In genomic region chr7:129073204-129073603, GRCh38 we compare ENCODE assay signal across 19 cellular contexts.
"Had no signal": no experiment of that assay in that cellular context is flagged by ENCODE, and none has a peak within 500 bp of the region (broad histone marks: within the 10 kb centered on the region; RNA-seq: fewer than 3 reads in every experiment).

No MANE protein-coding gene starts in this region.

- H3K4me3 ChIP-seq: heart right ventricle, ovary, prostate gland, thyroid gland had no signal

- ATAC-seq: activated CD4-positive, CD25-positive, alpha-beta regulatory T cell treated with anti-CD3 and anti-CD28 coated beads, Interleukin-2, amount 50 U/mL, for 24 hours; heart right ventricle; left cardiac atrium had no signal

- H3K9me3 ChIP-seq: heart right ventricle, ovary, prostate gland, thyroid gland had no signal

- DNase-seq: activated CD4-positive, alpha-beta memory T cell treated with anti-CD3 and anti-CD28 coated beads, Interleukin-2, amount 10 ng/mL, durations not matched to agents 7 days and 5 days; activated CD4-positive, alpha-beta T cell treated with anti-CD3 and anti-CD28 coated beads, Interleukin-2, amount 10 ng/mL, durations not matched to agents 24 days and 14 days; activated gamma-delta T cell treated with Interleukin-2 at 50 U/mL for 16 hours; aorta; effector CD8-positive, alpha-beta T cell; erythroblast; foreskin fibroblast; heart right ventricle; islet precursor cell; left cardiac atrium; mesenchymal stem cell; naive B cell; ovary; stimulated activated CD4-positive, alpha-beta T cell treated with anti-CD3 and anti-CD28 coated beads, Interleukin-1b, Interleukin-23, amount 100 ng/mL, for 48 hours; substantia nigra; thyroid gland had no signal

- H3K36me3 ChIP-seq: heart right ventricle, ovary, prostate gland, thyroid gland had no signal

- H3K4me1 ChIP-seq: prostate gland, thyroid gland had no signal

- H3K27me3 ChIP-seq: ovary, thyroid gland had no signal

- H3K27ac ChIP-seq: ovary, prostate gland, thyroid gland, VCaP had no signal
